8 cellular contexts compared by ENCODE assay signal in the genomic region with DNA sequence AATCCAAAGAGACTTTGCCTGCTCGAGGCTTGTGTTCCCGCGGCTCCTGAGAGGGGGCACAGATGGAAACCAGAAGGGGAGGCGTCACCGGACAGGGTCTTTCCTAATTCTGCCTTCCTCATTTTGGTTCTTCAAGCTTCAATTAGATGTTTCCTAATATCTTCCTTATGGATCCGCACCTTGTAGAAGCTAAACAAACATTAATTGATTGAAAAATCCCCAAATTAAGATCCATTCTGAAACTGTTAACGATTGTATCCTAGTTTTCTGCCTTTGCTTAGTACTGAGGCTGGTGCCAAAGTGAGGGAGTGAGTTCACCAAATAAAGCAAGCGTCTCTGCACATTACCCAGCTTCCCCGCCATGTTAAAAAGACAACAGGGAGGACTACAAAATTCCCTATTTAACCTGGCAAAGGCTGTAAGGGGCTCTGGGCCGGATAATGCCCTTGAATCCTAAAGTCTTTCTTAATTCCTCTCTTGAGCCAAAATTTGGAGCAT.
A peak's percentile ranks its signal among the peaks of the same experiment; 100 is the strongest.
DNase-seq lines count a peak whose midpoint lies in the region; ATAC-seq, FAIRE-seq and TF ChIP-seq lines count a peak whose summit lies in the region.

No MANE protein-coding gene starts in this region.

- DNase-seq in K562 (ENCODE audit: extremely low read depth in 1 of 4, low spot score in 3 of 4) = no peak
- DNase-seq in naive thymus-derived CD8-positive, alpha-beta T cell = no peak
- no peak for DNase-seq in omental fat pad (ENCODE audit: low spot score)
- no peak for DNase-seq in GDM1 (lab: John Stamatoyannopoulos, UW)

- H3K36me3 Mint-ChIP-seq in naive thymus-derived CD8-positive, alpha-beta T cell = peaks cover 0 to 2% (median 0%) of the 10 kb centered on the region in 3 donors

- no peak overlapping the region for H3K27ac Mint-ChIP-seq in naive thymus-derived CD8-positive, alpha-beta T cell

- TF ChIP-seq CTCF in K562 (IDR thresholded peaks at IDR 0.05 in 2 of 3, conservative IDR thresholded peaks at IDR 0.05 in 1 of 3; ENCODE audit: insufficient read depth in 2 of 3, low read depth in 1 of 3, low read length in 3 of 3) (no peak), omental fat pad (IDR thresholded peaks at IDR 0.05) (no peak)

- no peaks in the 10 kb centered on the region for H3K27me3 ChIP-seq in BLaER1 treated with 17β-estradiol and CSF1 and Interleukin-3, amounts not matched to agents 10 nM and 100 nM
- H3K27me3 ChIP-seq in HUES64 (ENCODE audit: insufficient read depth, low read length) (no peaks in the 10 kb centered on the region), K562 (ENCODE audit: control insufficient read depth in 2 of 2, insufficient read depth in 2 of 2, low read length in 2 of 2) (no peaks in the 10 kb centered on the region)

- 4% methylated on average over 10 of the region's 10 CpGs for WGBS in HUES64
- WGBS in K562 (ENCODE audit: insufficient coverage, low coverage, missing lambda C conversion rate) = 60% methylated on average over 10 of the region's 10 CpGs

- peak overlapping the region; percentile 76 to 93 (median 85) for H3K4me2 ChIP-seq in BLaER1 treated with 17β-estradiol and CSF1 and Interleukin-3, amounts not matched to agents 10 nM and 100 nM
- H3K4me2 ChIP-seq in K562 (ENCODE audit: insufficient read depth, low read length) = peak overlapping the region; percentile 73

- H3K9me3 ChIP-seq in BLaER1 treated with 17β-estradiol and CSF1 and Interleukin-3, amounts not matched to agents 10 nM and 100 nM (replicated peaks in 1 of 11) = no peaks in the 10 kb centered on the region
- H3K9me3 ChIP-seq in HUES64 (ENCODE audit: insufficient read depth, low read depth, low read length) = no peaks in the 10 kb centered on the region
- no peaks in the 10 kb centered on the region for H3K9me3 ChIP-seq in K562 (replicated peaks; ENCODE audit: control insufficient read depth, insufficient read depth, low read depth, low read length)

- in situ Hi-C loops in K562 (cut with MboI) = no loop called here

- intact Hi-C loops in K562 (cut with micrococcal nuclease) = no loop called here

- TF ChIP-seq RAD21 in K562 (CRISPR knock-in tag; conservative IDR thresholded peaks at IDR 0.05 in 1 of 2, IDR thresholded peaks at IDR 0.05 in 1 of 2) = no peak

- H3K4me1 Mint-ChIP-seq in naive thymus-derived CD8-positive, alpha-beta T cell = peaks cover 2 to 13% (median 12%) of the 10 kb centered on the region in 4 donors

- H2AFZ ChIP-seq in K562 (ENCODE audit: low read depth, low read length) = peak overlapping the region; percentile 38

- H3K9ac ChIP-seq in BLaER1 treated with 17β-estradiol and CSF1 and Interleukin-3, amounts not matched to agents 10 nM and 100 nM = peak overlapping the region; percentile 58 to 80 (median 75)
- peak overlapping the region; percentile 51; the same call in 1 of the 2 replicates for H3K9ac ChIP-seq in HUES64 (ENCODE audit: low read depth, low read length)
- H3K9ac ChIP-seq in K562 (ENCODE audit: insufficient read depth in 1 of 2, low read depth in 2 of 2, low read length in 2 of 2) = peak overlapping the region; percentile 51 to 66; a peak in 3 of 4 replicates

- no peaks in the 10 kb centered on the region for H4K20me1 ChIP-seq in BLaER1 treated with 17β-estradiol and CSF1 and Interleukin-3, amounts not matched to agents 10 nM and 100 nM
- no peaks in the 10 kb centered on the region for H4K20me1 ChIP-seq in K562 (replicated peaks; ENCODE audit: control insufficient read depth, insufficient read depth, low read length)

- ATAC-seq in K562 (0 out of 3 replicates have a peak, but pooled peaks have one; percentile 13), HG03571 (IDR thresholded peaks at IDR 0.05; ENCODE audit: unreplicated experiment) (no peak), omental fat pad (ENCODE audit: low FRiP score) (no peak), HG03520 (IDR thresholded peaks at IDR 0.05; ENCODE audit: unreplicated experiment) (no peak)
- no peak for ATAC-seq in naive thymus-derived CD8-positive, alpha-beta T cell

- CTCF ChIA-PET in K562 (lab: Yijun Ruan, JAX; ENCODE audit: low intra/inter-chr PET ratio) = no interaction called here

- FAIRE-seq in K562 (lab: Jason Lieb, UNC) = no peak

- H3K27me3 Mint-ChIP-seq in naive thymus-derived CD8-positive, alpha-beta T cell = peaks cover 35 to 64% (median 59%) of the 10 kb centered on the region in 5 donors

- H3K79me2 ChIP-seq in K562 (ENCODE audit: control insufficient read depth, insufficient read depth, low read length) = no peaks in the 10 kb centered on the region

- POLR2A ChIA-PET in K562 (lab: Yijun Ruan, JAX) = interaction anchor here (0.5 to 1.3 kb wide), 3 partner anchors 9 to 164 kb away, joined by 3 read pairs; no protein-coding TSS in a partner anchor
- POLR2A ChIA-PET in naive thymus-derived CD8-positive, alpha-beta T cell (lab: Charles Lee) = no interaction called here

- peak overlapping the region in 9 of 10 donors; percentile 68 to 87 (median 72) for H3K4me3 Mint-ChIP-seq in naive thymus-derived CD8-positive, alpha-beta T cell

- H3K9me1 ChIP-seq in K562 (ENCODE audit: control insufficient read depth, insufficient read depth, low read length) = no peaks in the 10 kb centered on the region

- no peaks in the 10 kb centered on the region for H3K9me3 Mint-ChIP-seq in naive thymus-derived CD8-positive, alpha-beta T cell

- TF ChIP-seq POLR2A in K562 (conservative IDR thresholded peaks at IDR 0.05) = no peak

- no TSS peak for BruUV-seq in K562 (replicated peaks; lab: Mats Ljungman, UMichigan)

- no peaks in the 10 kb centered on the region for H3K36me3 ChIP-seq in BLaER1 treated with 17β-estradiol and CSF1 and Interleukin-3, amounts not matched to agents 10 nM and 100 nM
- H3K36me3 ChIP-seq in HUES64 (ENCODE audit: insufficient read depth, low read length) = no peaks in the 10 kb centered on the region
- H3K36me3 ChIP-seq in K562 (ENCODE audit: control insufficient read depth, insufficient read depth, low read length) = 0 out of 3 replicates have a peak, but pooled peaks cover 3% of the 10 kb centered on the region

- TF ChIP-seq EP300 in K562 (IDR thresholded peaks at IDR 0.05; ENCODE audit: low read length) = no peak

- peaks cover 7 to 11% (median 9%) of the 10 kb centered on the region in 10 experiments; a peak in 17 of 20 replicates for H3K4me1 ChIP-seq in BLaER1 treated with 17β-estradiol and CSF1 and Interleukin-3, amounts not matched to agents 10 nM and 100 nM
- H3K4me1 ChIP-seq in HUES64 (ENCODE audit: insufficient read depth, low read length) = peaks cover 6% of the 10 kb centered on the region; the same call in 1 of the 2 replicates
- no peaks in the 10 kb centered on the region for H3K4me1 ChIP-seq in K562 (replicated peaks in 1 of 2; ENCODE audit: control insufficient read depth in 2 of 2, insufficient read depth in 2 of 2, low read length in 2 of 2)

- H3K27ac ChIP-seq in BLaER1 treated with 17β-estradiol and CSF1 and Interleukin-3, amounts not matched to agents 10 nM and 100 nM = peak overlapping the region in 9 of 11 experiments; percentile 20 to 66 (median 39); a peak in 14 of 22 replicates
- H3K27ac ChIP-seq in HUES64 (ENCODE audit: low read depth, low read length) (no peak overlapping the region), K562 (ENCODE audit: extremely low read depth, low read depth, low read length) (peak overlapping the region; percentile 3; the same call in 1 of the 3 replicates)

- H3K4me3 ChIP-seq in BLaER1 treated with 17β-estradiol and CSF1 and Interleukin-3, amounts not matched to agents 10 nM and 100 nM = peak overlapping the region; percentile 57 to 78 (median 71)
- H3K4me3 ChIP-seq in HUES64 (ENCODE audit: low read length) (peak overlapping the region; percentile 76), K562 (peak overlapping the region; percentile 24)

TF ChIP-seq in K562, 482 proteins besides CTCF, POLR2A, EP300 and RAD21 (continues in another document):
- TF ChIP-seq, protein P1, sequence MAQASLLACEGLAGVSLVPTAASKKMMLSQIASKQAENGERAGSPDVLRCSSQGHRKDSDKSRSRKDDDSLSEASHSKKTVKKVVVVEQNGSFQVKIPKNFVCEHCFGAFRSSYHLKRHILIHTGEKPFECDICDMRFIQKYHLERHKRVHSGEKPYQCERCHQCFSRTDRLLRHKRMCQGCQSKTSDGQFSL (CRISPR knock-in tag; IDR thresholded peaks at IDR 0.05) = no peak
- TF ChIP-seq, protein P1 (tag; IDR thresholded peaks at IDR 0.05) = no peak
- TF ChIP-seq ZNF274 (IDR thresholded peaks at IDR 0.05; ENCODE audit: borderline replicate concordance, low read depth, low read length) = no peak
- TF ChIP-seq, protein P2, sequence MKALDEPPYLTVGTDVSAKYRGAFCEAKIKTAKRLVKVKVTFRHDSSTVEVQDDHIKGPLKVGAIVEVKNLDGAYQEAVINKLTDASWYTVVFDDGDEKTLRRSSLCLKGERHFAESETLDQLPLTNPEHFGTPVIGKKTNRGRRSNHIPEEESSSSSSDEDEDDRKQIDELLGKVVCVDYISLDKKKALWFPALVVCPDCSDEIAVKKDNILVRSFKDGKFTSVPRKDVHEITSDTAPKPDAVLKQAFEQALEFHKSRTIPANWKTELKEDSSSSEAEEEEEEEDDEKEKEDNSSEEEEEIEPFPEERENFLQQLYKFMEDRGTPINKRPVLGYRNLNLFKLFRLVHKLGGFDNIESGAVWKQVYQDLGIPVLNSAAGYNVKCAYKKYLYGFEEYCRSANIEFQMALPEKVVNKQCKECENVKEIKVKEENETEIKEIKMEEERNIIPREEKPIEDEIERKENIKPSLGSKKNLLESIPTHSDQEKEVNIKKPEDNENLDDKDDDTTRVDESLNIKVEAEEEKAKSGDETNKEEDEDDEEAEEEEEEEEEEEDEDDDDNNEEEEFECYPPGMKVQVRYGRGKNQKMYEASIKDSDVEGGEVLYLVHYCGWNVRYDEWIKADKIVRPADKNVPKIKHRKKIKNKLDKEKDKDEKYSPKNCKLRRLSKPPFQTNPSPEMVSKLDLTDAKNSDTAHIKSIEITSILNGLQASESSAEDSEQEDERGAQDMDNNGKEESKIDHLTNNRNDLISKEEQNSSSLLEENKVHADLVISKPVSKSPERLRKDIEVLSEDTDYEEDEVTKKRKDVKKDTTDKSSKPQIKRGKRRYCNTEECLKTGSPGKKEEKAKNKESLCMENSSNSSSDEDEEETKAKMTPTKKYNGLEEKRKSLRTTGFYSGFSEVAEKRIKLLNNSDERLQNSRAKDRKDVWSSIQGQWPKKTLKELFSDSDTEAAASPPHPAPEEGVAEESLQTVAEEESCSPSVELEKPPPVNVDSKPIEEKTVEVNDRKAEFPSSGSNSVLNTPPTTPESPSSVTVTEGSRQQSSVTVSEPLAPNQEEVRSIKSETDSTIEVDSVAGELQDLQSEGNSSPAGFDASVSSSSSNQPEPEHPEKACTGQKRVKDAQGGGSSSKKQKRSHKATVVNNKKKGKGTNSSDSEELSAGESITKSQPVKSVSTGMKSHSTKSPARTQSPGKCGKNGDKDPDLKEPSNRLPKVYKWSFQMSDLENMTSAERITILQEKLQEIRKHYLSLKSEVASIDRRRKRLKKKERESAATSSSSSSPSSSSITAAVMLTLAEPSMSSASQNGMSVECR (CRISPR knock-in tag; IDR thresholded peaks at IDR 0.05) = 0 out of 2 replicates have a peak, but pooled peaks have one; percentile 9
- no peak for TF ChIP-seq ARID1B (IDR thresholded peaks at IDR 0.05)

Comparison
In these comparisons a context has a peak if more than half of its experiments do, and no peak if none do; other contexts are left out.
1. H3K4me3 ChIP-seq: peak in every context shown above with its lines; median percentile 76 in HUES64; 71 in BLaER1 treated with 17β-estradiol and CSF1 and Interleukin-3, amounts not matched to agents 10 nM and 100 nM; 24 in K562.